Comparison of ENCODE assay signal across 25 cellular contexts in genomic region chr6:72651191-72651590, GRCh38. TPM values are rescaled to one million over a fixed set of nuclear protein-coding genes. Genes with fewer than 3 reads are reported as not detected.
DNase-seq lines count a peak whose midpoint lies in the region; TF ChIP-seq lines count a peak whose summit lies in the region.
"Had no signal": no experiment of that assay in that cellular context is flagged by ENCODE, and none has a peak within 500 bp of the region (broad histone marks: within the 10 kb centered on the region; RNA-seq: fewer than 3 reads in every experiment).

No MANE protein-coding gene starts in this region.

- H2AK5ac ChIP-seq in mesenchymal stem cell (ENCODE audit: low read length, severe bottlenecking), result no peak overlapping the region

- H3F3A ChIP-seq in SU-DHL-6 (ENCODE audit: insufficient read depth), result no peaks in the 10 kb centered on the region; the same call in none of the 2 replicates
- H3F3A ChIP-seq in smooth muscle cell (ENCODE audit: low read depth), result no peaks in the 10 kb centered on the region

- no peak overlapping the region for H2BK12ac ChIP-seq in mesenchymal stem cell (ENCODE audit: low read length in 2 of 2)

- no peak overlapping the region for H2BK15ac ChIP-seq in mesenchymal stem cell (ENCODE audit: low read depth, poor library complexity, severe bottlenecking)

- TF ChIP-seq CTCF in AG10803 (conservative IDR thresholded peaks at IDR 0.05; ENCODE audit: low read length), result no peak
- TF ChIP-seq CTCF in SU-DHL-6 (IDR thresholded peaks at IDR 0.05; ENCODE audit: insufficient read depth, low read length, poor library complexity, severe bottlenecking), result no peak
- TF ChIP-seq CTCF in osteoblast (IDR thresholded peaks at IDR 0.05; ENCODE audit: extremely low read depth, low read depth, low read length), result no peak
- no peak for TF ChIP-seq CTCF in smooth muscle cell (IDR thresholded peaks at IDR 0.05; ENCODE audit: borderline replicate concordance, insufficient read depth, poor library complexity, severe bottlenecking)

- H3K79me2 ChIP-seq in SU-DHL-6 (ENCODE audit: insufficient read depth, low read length) (peaks cover 99% of the 10 kb centered on the region), osteoblast (ENCODE audit: insufficient read depth, low read length) (no peaks in the 10 kb centered on the region), smooth muscle cell (ENCODE audit: low read depth) (no peaks in the 10 kb centered on the region)
- H3K79me2 ChIP-seq: hepatocyte had no signal

- H3K4me2 ChIP-seq in SU-DHL-6 (ENCODE audit: low read depth, low read length, poor library complexity, severe bottlenecking) (peak overlapping the region; percentile 50), osteoblast (ENCODE audit: insufficient read depth, low read length) (peak overlapping the region; percentile 73), mesenchymal stem cell (ENCODE audit: low read length, poor library complexity, severe bottlenecking) (no peak overlapping the region), smooth muscle cell (no peak overlapping the region)

- 0 out of 2 replicates have a peak, but pooled peaks cover 3% of the 10 kb centered on the region for H3K36me3 ChIP-seq in SU-DHL-6 (ENCODE audit: low read length)
- H3K36me3 ChIP-seq in osteoblast (ENCODE audit: insufficient read depth, low read length), result no peaks in the 10 kb centered on the region
- no peaks in the 10 kb centered on the region for H3K36me3 ChIP-seq in mesenchymal stem cell (ENCODE audit: control insufficient read depth in 1 of 2, insufficient read depth in 2 of 2, low read depth in 1 of 2, low read length in 2 of 2)
- no peaks in the 10 kb centered on the region for H3K36me3 ChIP-seq in smooth muscle cell (ENCODE audit: low read depth)
- H3K36me3 ChIP-seq: cardiac muscle cell, neutrophil, spleen, WERI-Rb-1 had no signal

- H2AFZ ChIP-seq in SU-DHL-6 (ENCODE audit: low read depth, low read length, severe bottlenecking) (no peak overlapping the region), osteoblast (ENCODE audit: low read length) (no peak overlapping the region), mesenchymal stem cell (ENCODE audit: low read depth, low read length) (no peak overlapping the region), smooth muscle cell (ENCODE audit: low read depth) (no peak overlapping the region)
- H2AFZ ChIP-seq: hepatocyte had no signal

- H2BK5ac ChIP-seq in mesenchymal stem cell (ENCODE audit: low read depth, low read length, poor library complexity, severe bottlenecking), result no peak overlapping the region

- H3K27me3 ChIP-seq in SU-DHL-6 (ENCODE audit: low read length), result no peaks in the 10 kb centered on the region
- H3K27me3 ChIP-seq in osteoblast (ENCODE audit: insufficient read depth, low read length), result no peaks in the 10 kb centered on the region
- H3K27me3 ChIP-seq in mesenchymal stem cell (ENCODE audit: control insufficient read depth in 1 of 2, insufficient read depth in 1 of 2, low read length in 2 of 2), result no peaks in the 10 kb centered on the region
- no peaks in the 10 kb centered on the region for H3K27me3 ChIP-seq in smooth muscle cell (ENCODE audit: low read depth)
- H3K27me3 ChIP-seq: cardiac muscle cell, foreskin keratinocyte, hepatocyte, neutrophil, spleen had no signal

- H3K4me3 ChIP-seq in AG10803 (ENCODE audit: low read length) (no peak overlapping the region), SU-DHL-6 (ENCODE audit: insufficient read depth, low read length, poor library complexity, severe bottlenecking) (no peak overlapping the region), osteoblast (ENCODE audit: insufficient read depth, low read length) (no peak overlapping the region), mesenchymal stem cell (ENCODE audit: insufficient read depth in 1 of 2, low read depth in 1 of 2, low read length in 2 of 2) (no peak overlapping the region), smooth muscle cell (no peak overlapping the region)
- H3K4me3 ChIP-seq: cardiac muscle cell, hepatocyte, spleen had no signal

- H4K8ac ChIP-seq in mesenchymal stem cell (ENCODE audit: low read length), result no peak overlapping the region

- H3K9me3 ChIP-seq in SU-DHL-6 (ENCODE audit: insufficient read depth, low read length), result no peaks in the 10 kb centered on the region
- no peaks in the 10 kb centered on the region for H3K9me3 ChIP-seq in osteoblast (ENCODE audit: low read depth, low read length)
- no peaks in the 10 kb centered on the region for H3K9me3 ChIP-seq in mesenchymal stem cell (ENCODE audit: control insufficient read depth, low read length)
- no peaks in the 10 kb centered on the region for H3K9me3 ChIP-seq in smooth muscle cell (replicated peaks; ENCODE audit: low read depth)
- H3K9me3 ChIP-seq: neutrophil, spleen had no signal

- DNase-seq in AG10803 (ENCODE audit: low read depth), result peak; percentile 49
- peak; percentile 21 for DNase-seq in HCEC 1CT
- no peak for DNase-seq in osteoblast (ENCODE audit: insufficient read length, low spot score, missing footprints)
- DNase-seq in ecto neural progenitor cell (ENCODE audit: low spot score), result no peak
- DNase-seq in mesenchymal stem cell, result no peak
- DNase-seq in smooth muscle cell (lab: John Stamatoyannopoulos, UW; ENCODE audit: unreplicated experiment), result no peak
- DNase-seq: activated CD4-positive, alpha-beta T cell treated with anti-CD3 and anti-CD28 coated beads, Interleukin-2, amount 50 U/mL, for 48 hours; activated gamma-delta T cell; CD4-positive, alpha-beta T cell; dermis blood vessel endothelial cell; DMS53; foreskin keratinocyte; H9; NCI-H1105; NCI-H2081 treated with DMSO at 0.1 percent for 48 hours; NCI-H510A treated with DMSO at 0.1 percent for 48 hours; SHP77 treated with DMSO at 0.1 percent for 48 hours; spleen; stimulated activated CD4-positive, alpha-beta T cell treated with anti-CD3 and anti-CD28 coated beads, Interleukin-4, amount 100 ng/mL, for 24 hours; T-helper 2 cell; WERI-Rb-1 had no signal

- H3K18ac ChIP-seq in mesenchymal stem cell (ENCODE audit: low read depth in 1 of 2, low read length in 2 of 2), result no peak overlapping the region

- no peak overlapping the region for H3K23ac ChIP-seq in mesenchymal stem cell (ENCODE audit: low read length in 2 of 2)

- H3K9me2 ChIP-seq in SU-DHL-6 (replicated peaks; ENCODE audit: insufficient read depth, low read length), result no peaks in the 10 kb centered on the region

- no peak overlapping the region for H2BK120ac ChIP-seq in mesenchymal stem cell (ENCODE audit: low read depth, low read length)

- peaks cover 36% of the 10 kb centered on the region for H3K4me1 ChIP-seq in osteoblast (ENCODE audit: insufficient read depth, low read length)
- H3K4me1 ChIP-seq in mesenchymal stem cell (ENCODE audit: control insufficient read depth, insufficient read depth, low read depth, low read length), result no peaks in the 10 kb centered on the region
- no peaks in the 10 kb centered on the region for H3K4me1 ChIP-seq in smooth muscle cell (ENCODE audit: low read depth)

- H3K4ac ChIP-seq in mesenchymal stem cell (ENCODE audit: low read depth in 1 of 2, low read length in 2 of 2), result no peak overlapping the region

- no peak overlapping the region for H4K91ac ChIP-seq in mesenchymal stem cell (ENCODE audit: low read length)

- H3K9ac ChIP-seq in SU-DHL-6 (ENCODE audit: low read length) (no peak overlapping the region), mesenchymal stem cell (ENCODE audit: low read length) (no peak overlapping the region), smooth muscle cell (ENCODE audit: low read depth) (no peak overlapping the region)

- H3K27ac ChIP-seq in SU-DHL-6 (ENCODE audit: low read depth, low read length) (peak overlapping the region; percentile 30; the same call in 1 of the 2 replicates), osteoblast (ENCODE audit: low read depth, low read length) (peak overlapping the region; percentile 49), mesenchymal stem cell (ENCODE audit: low read length, poor library complexity, severe bottlenecking) (no peak overlapping the region), smooth muscle cell (ENCODE audit: low read depth) (no peak overlapping the region)
- H3K27ac ChIP-seq: cardiac muscle cell, neutrophil, spleen, WERI-Rb-1 had no signal

- no CpG with 5 or more reads among the region's 1 CpG for WGBS in mesenchymal stem cell
- WGBS in smooth muscle cell (ENCODE audit: low lambda C conversion rate), result 100% methylated on average over 1 of the region's 1 CpG

- H3K14ac ChIP-seq in mesenchymal stem cell (ENCODE audit: low read length in 2 of 2), result no peak overlapping the region

- no peaks in the 10 kb centered on the region for H3K79me1 ChIP-seq in mesenchymal stem cell (replicated peaks; ENCODE audit: low read length, poor library complexity, severe bottlenecking)

- peaks cover 6% of the 10 kb centered on the region; the same call in 1 of the 2 replicates for H4K20me1 ChIP-seq in SU-DHL-6 (ENCODE audit: low read depth, low read length)
- no peaks in the 10 kb centered on the region for H4K20me1 ChIP-seq in osteoblast (ENCODE audit: insufficient read depth, low read length)
- no peaks in the 10 kb centered on the region for H4K20me1 ChIP-seq in smooth muscle cell (ENCODE audit: low read depth)

RNA-seq across cellular contexts. Expression of gene KCNQ5, which starts 29.3 kb away (rescaled TPM):
- 4.0 and 8.5 TPM in 2 replicates for total RNA-seq in osteoblast
- 0.65 TPM for polyA plus RNA-seq in mesenchymal stem cell (2013, experiment 1 of 2)
- polyA plus RNA-seq in mesenchymal stem cell (2013, experiment 2 of 2), result 0.67 TPM
- total RNA-seq in smooth muscle cell, result 1.2 and 3.3 TPM in 2 replicates
- 1.6 and 2.0 TPM in 2 replicates for polyA plus RNA-seq in smooth muscle cell
- total RNA-seq: dermis blood vessel endothelial cell had no signal

Comparison
In these comparisons a context has a peak if more than half of its experiments do, and no peak if none do; other contexts are left out.
1. DNase-seq: peak in AG10803 (single experiment) and HCEC 1CT (single experiment); none in osteoblast (single experiment), ecto neural progenitor cell (single experiment), mesenchymal stem cell (single experiment) and smooth muscle cell (single experiment).
2. H3K27ac ChIP-seq: peak in SU-DHL-6 (single experiment) and osteoblast (single experiment); none in mesenchymal stem cell (single experiment) and smooth muscle cell (single experiment).
3. H3K4me2 ChIP-seq: peak in SU-DHL-6 (single experiment) and osteoblast (single experiment); none in mesenchymal stem cell (single experiment) and smooth muscle cell (single experiment).